21 cellular contexts compared by ENCODE assay signal in the genomic region with DNA sequence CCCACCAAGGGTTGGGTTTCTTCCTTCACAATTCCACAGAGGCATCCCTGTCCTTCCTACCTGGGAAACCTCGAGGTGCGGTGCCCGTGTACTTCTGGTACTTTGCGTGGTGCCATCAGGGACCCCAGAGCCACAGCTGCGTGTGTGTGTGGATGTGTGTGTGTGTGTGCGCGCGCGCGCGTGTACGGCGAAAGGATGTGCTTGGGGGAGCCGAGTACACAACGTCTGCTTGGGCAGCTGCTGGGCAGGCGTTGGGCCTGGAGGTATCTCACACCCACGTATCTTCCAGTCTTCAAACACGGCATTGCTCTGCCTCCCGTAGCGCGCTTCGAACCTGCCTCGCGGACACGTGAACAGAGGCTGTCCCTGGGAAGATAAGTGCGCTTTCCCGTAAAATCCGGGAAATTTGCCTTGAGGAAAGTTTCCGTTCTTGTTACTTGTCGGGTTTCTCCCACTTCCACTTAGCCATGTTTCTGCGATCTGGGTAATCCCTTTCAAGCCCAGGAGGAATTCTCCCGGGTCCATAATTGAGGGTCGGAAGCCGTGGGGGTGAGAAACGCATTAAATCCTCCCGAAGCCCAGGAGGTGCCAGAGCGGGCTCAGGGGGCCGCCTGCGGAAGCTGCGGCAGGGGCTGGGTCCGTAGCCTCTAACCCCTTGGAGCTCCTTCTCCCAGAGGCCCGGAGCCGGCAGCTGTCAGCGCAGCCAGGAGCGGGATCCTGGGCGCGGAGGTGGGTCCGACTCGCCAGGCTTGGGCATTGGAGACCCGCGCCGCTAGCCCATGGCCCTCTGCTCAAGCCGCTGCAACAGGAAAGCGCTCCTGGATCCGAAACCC. TPM values are rescaled to one million over a fixed set of nuclear protein-coding genes. Genes with fewer than 3 reads are reported as not detected.
A peak's percentile ranks its signal among the peaks of the same experiment; 100 is the strongest.
DNase-seq lines count a peak whose midpoint lies in the region; ATAC-seq and TF ChIP-seq lines count a peak whose summit lies in the region.
"Had no signal": no experiment of that assay in that cellular context is flagged by ENCODE, and none has a peak within 500 bp of the region (broad histone marks: within the 10 kb centered on the region; RNA-seq: fewer than 3 reads in every experiment).

No MANE protein-coding gene starts in this region.

- peaks cover 41% of the 10 kb centered on the region for H3K27me3 Mint-ChIP-seq in activated naive CD8-positive, alpha-beta T cell
- peaks cover 73% of the 10 kb centered on the region for H3K27me3 Mint-ChIP-seq in activated naive CD8-positive, alpha-beta T cell treated with anti-CD3 and anti-CD28 coated beads, Interleukin-2, amount 50 U/mL, for 24 hours
- H3K27me3 Mint-ChIP-seq in type B pancreatic cell: peaks cover 83% of the 10 kb centered on the region

- H3K9me3 ChIP-seq in MG63: no peaks in the 10 kb centered on the region; the same call in 1 of the 2 replicates
- H3K9me3 ChIP-seq: sigmoid colon, upper lobe of left lung had no signal

- no peak overlapping the region for H3K27ac Mint-ChIP-seq in activated naive CD8-positive, alpha-beta T cell
- H3K27ac Mint-ChIP-seq in activated naive CD8-positive, alpha-beta T cell treated with anti-CD3 and anti-CD28 coated beads, Interleukin-2, amount 50 U/mL, for 24 hours: no peak overlapping the region
- no peak overlapping the region for H3K27ac Mint-ChIP-seq in type B pancreatic cell
- H3K27ac Mint-ChIP-seq: natural killer cell had no signal

- no peak for ATAC-seq in activated naive CD8-positive, alpha-beta T cell treated with anti-CD3 and anti-CD28 coated beads, Interleukin-2, amount 50 U/mL, for 24 hours
- ATAC-seq: natural killer cell had no signal

- no peaks in the 10 kb centered on the region for H3K36me3 ChIP-seq in kidney epithelial cell (ENCODE audit: control insufficient read depth, insufficient read depth, low read length)
- H3K36me3 ChIP-seq in MG63: peaks cover 8% of the 10 kb centered on the region
- H3K36me3 ChIP-seq: sigmoid colon, upper lobe of left lung, WERI-Rb-1 had no signal

- peak overlapping the region; percentile 10 for H3K4me3 Mint-ChIP-seq in activated naive CD8-positive, alpha-beta T cell
- no peak overlapping the region for H3K4me3 Mint-ChIP-seq in activated naive CD8-positive, alpha-beta T cell treated with anti-CD3 and anti-CD28 coated beads, Interleukin-2, amount 50 U/mL, for 24 hours
- H3K4me3 Mint-ChIP-seq in type B pancreatic cell: peak overlapping the region; percentile 49
- H3K4me3 Mint-ChIP-seq: natural killer cell had no signal

- no peak for DNase-seq in activated naive CD8-positive, alpha-beta T cell treated with anti-CD3 and anti-CD28 coated beads, Interleukin-2, amount 50 U/mL, for 24 hours
- DNase-seq in kidney epithelial cell (ENCODE audit: low read depth) (no peak), type B pancreatic cell (ENCODE audit: extremely low spot score, unreplicated experiment) (no peak), nucleus accumbens (lab: John Stamatoyannopoulos, UW) (no peak), NK-92 (lab: John Stamatoyannopoulos, UW; ENCODE audit: unreplicated experiment) (no peak), MG63 (no peak)
- DNase-seq: anterior cingulate cortex; cortex of kidney; DMS 273 treated with DMSO at 0.1 percent for 48 hours; hippocampal formation; MM.1S; natural killer cell; NCI-H2029 treated with DMSO at 0.1 percent for 48 hours; NCI-H526; sigmoid colon; stimulated activated CD4-positive, alpha-beta T cell treated with anti-CD3 and anti-CD28 coated beads, Interleukin-4, amount 100 ng/mL, for 4 hours; WERI-Rb-1 had no signal

- H3K27me3 ChIP-seq in kidney epithelial cell (ENCODE audit: control insufficient read depth, insufficient read depth, low read length) (peaks cover 98% of the 10 kb centered on the region), MG63 (no peaks in the 10 kb centered on the region)

- TF ChIP-seq CTCF in VCaP (conservative IDR thresholded peaks at IDR 0.05) (no peak), kidney epithelial cell (IDR thresholded peaks at IDR 0.05; ENCODE audit: insufficient read depth, low read length, poor library complexity, severe bottlenecking) (no peak), type B pancreatic cell (conservative IDR thresholded peaks at IDR 0.05) (no peak)

- no peaks in the 10 kb centered on the region for H3K9me3 Mint-ChIP-seq in activated naive CD8-positive, alpha-beta T cell (ENCODE audit: low read depth)
- H3K9me3 Mint-ChIP-seq in activated naive CD8-positive, alpha-beta T cell treated with anti-CD3 and anti-CD28 coated beads, Interleukin-2, amount 50 U/mL, for 24 hours: no peaks in the 10 kb centered on the region
- H3K9me3 Mint-ChIP-seq in type B pancreatic cell: no peaks in the 10 kb centered on the region
- H3K9me3 Mint-ChIP-seq: natural killer cell had no signal

- H3K36me3 Mint-ChIP-seq in activated naive CD8-positive, alpha-beta T cell: no peaks in the 10 kb centered on the region
- H3K36me3 Mint-ChIP-seq in activated naive CD8-positive, alpha-beta T cell treated with anti-CD3 and anti-CD28 coated beads, Interleukin-2, amount 50 U/mL, for 24 hours (ENCODE audit: low read depth): peaks cover 3% of the 10 kb centered on the region
- peaks cover 9% of the 10 kb centered on the region for H3K36me3 Mint-ChIP-seq in type B pancreatic cell
- H3K36me3 Mint-ChIP-seq: natural killer cell had no signal

- H3K4me3 ChIP-seq in kidney epithelial cell (ENCODE audit: low read depth, low read length): peak overlapping the region; percentile 2
- H3K4me3 ChIP-seq in MG63: no peak overlapping the region
- H3K4me3 ChIP-seq: sigmoid colon, upper lobe of left lung had no signal

- H3K4me1 Mint-ChIP-seq in activated naive CD8-positive, alpha-beta T cell (ENCODE audit: low read depth): peaks cover 34% of the 10 kb centered on the region
- peaks cover 21% of the 10 kb centered on the region for H3K4me1 Mint-ChIP-seq in activated naive CD8-positive, alpha-beta T cell treated with anti-CD3 and anti-CD28 coated beads, Interleukin-2, amount 50 U/mL, for 24 hours
- H3K4me1 Mint-ChIP-seq in type B pancreatic cell (ENCODE audit: unreplicated experiment): peaks cover 22% of the 10 kb centered on the region

- H3K27ac ChIP-seq in VCaP: peak overlapping the region; percentile 100
- H3K27ac ChIP-seq: upper lobe of left lung, WERI-Rb-1 had no signal

RNA-seq across cellular contexts. Expression of gene SIM2, which starts 2.1 kb away (rescaled TPM):
- total RNA-seq in kidney epithelial cell (9.5 and 16.3 TPM in 2 replicates), type B pancreatic cell (ENCODE audit: low replicate concordance) (0.50 and 14.8 TPM in 2 replicates)
- 4.4 and 8.0 TPM in 2 replicates for total RNA-seq in MG63 (2014; rRNA removed; shearing (Covaris generic); ENCODE audit: low replicate concordance)
- total RNA-seq: liver, natural killer cell, sigmoid colon had no signal
